ENCODE assay signal across 8 cellular contexts in genomic region chr16:13904822-13905221, GRCh38. TPM values are rescaled to one million over a fixed set of nuclear protein-coding genes. Genes with fewer than 3 reads are reported as not detected.
DNase-seq lines count a peak whose midpoint lies in the region; ATAC-seq and TF ChIP-seq lines count a peak whose summit lies in the region.
"Not testable (repeated sequence)": the region's sequence is repeated elsewhere in the genome, so short reads cannot be mapped to it uniquely, and the experiment has no call there.

No MANE protein-coding gene starts in this region.

- not testable (repeated sequence) for H2BK15ac ChIP-seq in IMR-90 (ENCODE audit: low read depth, low read length)

- not testable (repeated sequence) for H3K4ac ChIP-seq in IMR-90 (ENCODE audit: low read depth, low read length)

- H3K9me1 ChIP-seq in IMR-90 (ENCODE audit: insufficient read depth, low read length) = not testable (repeated sequence)

- CTCF ChIA-PET in IMR-90 (lab: Yijun Ruan, JAX) = interaction anchor here (0.7 to 2.9 kb wide), 2 partner anchors 15 to 325 kb away, joined by 5 to 12 read pairs; partner anchors contain the start of gene ERCC4

- not testable (repeated sequence) for H3K4me1 Mint-ChIP-seq in activated CD4-positive, alpha-beta T cell treated with anti-CD3 and anti-CD28 coated beads, Interleukin-2, amount 10 ng/mL, durations not matched to agents 24 days and 14 days; nephron progenitor cell

- not testable (repeated sequence) for H4K8ac ChIP-seq in IMR-90 (ENCODE audit: low read depth in 2 of 2, low read length in 2 of 2)

- not testable (repeated sequence) for H3K36me3 ChIP-seq in IMR-90 (ENCODE audit: control insufficient read depth, insufficient read depth, low read length); OCI-LY3 (replicated peaks; ENCODE audit: low read depth, low read length); upper lobe of right lung

- H3K27me3 ChIP-seq in IMR-90 (ENCODE audit: control insufficient read depth, insufficient read depth, low read length); upper lobe of right lung: not testable (repeated sequence)
- H3K27me3 ChIP-seq in OCI-LY3 (ENCODE audit: low read depth, low read length) = peaks cover 28% of the 10 kb centered on the region

- in situ Hi-C loops in IMR-90 (cut with MboI; ENCODE audit: low sequenced_read_pairs) = not testable (repeated sequence)

- H3K18ac ChIP-seq in IMR-90 (ENCODE audit: low read depth, low read length) = not testable (repeated sequence)

- H4K5ac ChIP-seq in IMR-90 (ENCODE audit: low read depth, low read length) = not testable (repeated sequence)

- H3K27me3 Mint-ChIP-seq in activated CD4-positive, alpha-beta T cell treated with anti-CD3 and anti-CD28 coated beads, Interleukin-2, amount 10 ng/mL, durations not matched to agents 24 days and 14 days = not testable (repeated sequence)
- peaks cover 14% of the 10 kb centered on the region for H3K27me3 Mint-ChIP-seq in nephron progenitor cell (ENCODE audit: low read depth, poor library complexity)

- peak; percentile 36 for TF ChIP-seq CTCF in IMR-90 (conservative IDR thresholded peaks at IDR 0.05; ENCODE audit: low read depth, low read length)
- peak; percentile 51 for TF ChIP-seq CTCF in OCI-LY3 (IDR thresholded peaks at IDR 0.05; ENCODE audit: low read depth, low read length)
- not testable (repeated sequence) for TF ChIP-seq CTCF in nephron progenitor cell (IDR thresholded peaks at IDR 0.05)
- TF ChIP-seq CTCF in upper lobe of right lung (IDR thresholded peaks at IDR 0.05) = peak; percentile 42

- not testable (repeated sequence) for H3K9me3 ChIP-seq in IMR-90 (ENCODE audit: control insufficient read depth, insufficient read depth, low read length); OCI-LY3 (ENCODE audit: insufficient read depth, low read length); upper lobe of right lung

- intact Hi-C loops in IMR-90 (cut with micrococcal nuclease); activated CD4-positive, alpha-beta T cell treated with anti-CD3 and anti-CD28 coated beads, Interleukin-2, amount 10 ng/mL, durations not matched to agents 24 days and 14 days (cut with micrococcal nuclease); left ventricle myocardium superior (cut with micrococcal nuclease); upper lobe of right lung (cut with DNase I): not testable (repeated sequence)

- H3K4me3 ChIP-seq in IMR-90 (ENCODE audit: insufficient read depth, low read depth, low read length); OCI-LY3 (ENCODE audit: low read length); upper lobe of right lung: not testable (repeated sequence)

- not testable (repeated sequence) for H3K14ac ChIP-seq in IMR-90 (replicated peaks; ENCODE audit: low read depth, low read length)

- H4K91ac ChIP-seq in IMR-90 (ENCODE audit: insufficient read depth, low read depth, low read length) = not testable (repeated sequence)

- ATAC-seq in IMR-90 (ENCODE audit: low read depth); left ventricle myocardium superior; upper lobe of right lung: not testable (repeated sequence)

- H2AFZ ChIP-seq in IMR-90 (replicated peaks; ENCODE audit: low read length, poor library complexity); OCI-LY3 (ENCODE audit: low read depth, low read length): not testable (repeated sequence)

- H3K79me1 ChIP-seq in IMR-90 (ENCODE audit: low read depth in 1 of 2, low read length in 2 of 2) = not testable (repeated sequence)

- 75% methylated on average over 1 of the region's 9 CpGs; no CpG with 5 or more reads in 1 of the 2 experiments for WGBS in IMR-90 (ENCODE audit: extremely low coverage in 2 of 2, insufficient read length in 1 of 2), 2 experiments

- not testable (repeated sequence) for H3K36me3 Mint-ChIP-seq in activated CD4-positive, alpha-beta T cell treated with anti-CD3 and anti-CD28 coated beads, Interleukin-2, amount 10 ng/mL, durations not matched to agents 24 days and 14 days (ENCODE audit: low read depth); nephron progenitor cell (ENCODE audit: low read depth)

- not testable (repeated sequence) for H3K23ac ChIP-seq in IMR-90 (ENCODE audit: low read depth, low read length)

- dilution Hi-C loops in IMR-90 (cut with HindIII; ENCODE audit: low sequenced_read_pairs, unreplicated experiment) = not testable (repeated sequence)

- H4K20me1 ChIP-seq in IMR-90 (ENCODE audit: insufficient read depth, low read length); OCI-LY3 (ENCODE audit: insufficient read depth, low read length): not testable (repeated sequence)

- H2BK5ac ChIP-seq in IMR-90 (ENCODE audit: low read depth, low read length, poor library complexity, severe bottlenecking) = not testable (repeated sequence)

- not testable (repeated sequence) for BruUV-seq in IMR-90 (replicated peaks; lab: Mats Ljungman, UMichigan)

- H3K79me2 ChIP-seq in OCI-LY3 (ENCODE audit: low read length) = not testable (repeated sequence)

- not testable (repeated sequence) for H3K27ac ChIP-seq in IMR-90 (ENCODE audit: insufficient read depth, low read length); OCI-LY3 (ENCODE audit: low read length); upper lobe of right lung

- H3K9ac ChIP-seq in IMR-90 (ENCODE audit: low read depth, low read length); OCI-LY3 (ENCODE audit: low read length): not testable (repeated sequence)

- H3K56ac ChIP-seq in IMR-90 (ENCODE audit: extremely low read depth, insufficient read depth, low read length) = not testable (repeated sequence)

- H3K9me3 Mint-ChIP-seq in activated CD4-positive, alpha-beta T cell treated with anti-CD3 and anti-CD28 coated beads, Interleukin-2, amount 10 ng/mL, durations not matched to agents 24 days and 14 days = not testable (repeated sequence)
- peaks cover 32% of the 10 kb centered on the region for H3K9me3 Mint-ChIP-seq in nephron progenitor cell

- H2BK20ac ChIP-seq in IMR-90 (ENCODE audit: low read depth, low read length) = not testable (repeated sequence)

- not testable (repeated sequence) for H3K4me1 ChIP-seq in IMR-90 (ENCODE audit: control insufficient read depth, insufficient read depth, low read length); OCI-LY3 (ENCODE audit: low read length); upper lobe of right lung

- not testable (repeated sequence) for TF ChIP-seq RAD21 in IMR-90 (IDR thresholded peaks at IDR 0.05; ENCODE audit: low read length)

- not testable (repeated sequence) for H3K27ac Mint-ChIP-seq in activated CD4-positive, alpha-beta T cell treated with anti-CD3 and anti-CD28 coated beads, Interleukin-2, amount 10 ng/mL, durations not matched to agents 24 days and 14 days; nephron progenitor cell

- TF ChIP-seq POLR2A in IMR-90 (IDR thresholded peaks at IDR 0.05; ENCODE audit: low read depth, low read length) = not testable (repeated sequence)

- H3K4me2 ChIP-seq in IMR-90 (ENCODE audit: low read depth, low read length) = not testable (repeated sequence)
- peak overlapping the region; percentile 36 for H3K4me2 ChIP-seq in OCI-LY3 (ENCODE audit: low read length)

- DNase-seq in DMS53 treated with DMSO at 0.1 percent for 48 hours (lab: John Stamatoyannopoulos, UW; ENCODE audit: unreplicated experiment) = peak; percentile 16
- peak; percentile 13 for DNase-seq in IMR-90
- peak; percentile 69 for DNase-seq in activated CD4-positive, alpha-beta T cell treated with anti-CD3 and anti-CD28 coated beads, Interleukin-2, amount 10 ng/mL, durations not matched to agents 24 days and 14 days
- DNase-seq in cerebellar cortex (ENCODE audit: low spot score) = peak; percentile 23
- DNase-seq in left ventricle myocardium superior = peak; percentile 65
- DNase-seq in nephron progenitor cell = peak; percentile 37
- DNase-seq in upper lobe of right lung = not testable (repeated sequence)

- H2AK9ac ChIP-seq in IMR-90 (replicated peaks; ENCODE audit: low read depth, low read length, poor library complexity) = not testable (repeated sequence)

- H2AK5ac ChIP-seq in IMR-90 (ENCODE audit: low read depth, low read length) = not testable (repeated sequence)

- H3K4me3 Mint-ChIP-seq in activated CD4-positive, alpha-beta T cell treated with anti-CD3 and anti-CD28 coated beads, Interleukin-2, amount 10 ng/mL, durations not matched to agents 24 days and 14 days; nephron progenitor cell: not testable (repeated sequence)

- not testable (repeated sequence) for H2BK120ac ChIP-seq in IMR-90 (ENCODE audit: low read depth, low read length)

- POLR2A ChIA-PET in IMR-90 (lab: Charles Lee; ENCODE audit: unreplicated experiment) = not testable (repeated sequence)

TF ChIP-seq in IMR-90, 13 proteins besides CTCF, POLR2A, EP300 and RAD21:
- TF ChIP-seq SMC3 (IDR thresholded peaks at IDR 0.05; ENCODE audit: low read depth, low read length) = peak; percentile 17; the same call in 1 of the 2 replicates

RNA-seq across cellular contexts. Expression of gene ERCC4, which starts 15.1 kb away (rescaled TPM):
- 10.0 and 19.2 TPM in 2 replicates for total RNA-seq in IMR-90 (2012; rRNA removed)
- 1.6 and 2.9 TPM in 2 replicates for polyA plus RNA-seq in IMR-90 (2012; rRNA removed)
- 2.2 and 2.8 TPM in 2 replicates for polyA plus RNA-seq in IMR-90 (2012; cell fraction: cytosol; rRNA removed)
- 1.6 and 3.1 TPM in 2 replicates for polyA plus RNA-seq in IMR-90 (2012; cell fraction: nucleus; rRNA removed; ENCODE audit: low replicate concordance)
- total RNA-seq in activated CD4-positive, alpha-beta T cell treated with anti-CD3 and anti-CD28 coated beads, Interleukin-2, amount 10 ng/mL, durations not matched to agents 24 days and 14 days = 14.5 and 18.4 TPM in 2 replicates
- total RNA-seq in left ventricle myocardium superior = 7.3 TPM
- total RNA-seq in upper lobe of right lung = 9.6 TPM
